ENCODE assay signal across 28 cellular contexts in genomic region chr11:16032974-16033373, GRCh38.
"Had no signal": no experiment of that assay in that cellular context is flagged by ENCODE, and none has a peak within 500 bp of the region (broad histone marks: within the 10 kb centered on the region; RNA-seq: fewer than 3 reads in every experiment).

No MANE protein-coding gene starts in this region.

- H3K9me3 ChIP-seq: colonic mucosa, esophagus muscularis mucosa, esophagus squamous epithelium, gastrocnemius medialis, gastroesophageal sphincter, heart left ventricle, heart right ventricle had no signal

- H3K27me3 ChIP-seq: colonic mucosa, esophagus muscularis mucosa, esophagus squamous epithelium, foreskin keratinocyte, gastrocnemius medialis, gastroesophageal sphincter, heart left ventricle, heart right ventricle had no signal

- FAIRE-seq: colon, endometrium, endothelial cell of umbilical vein, frontal cortex had no signal

- H3K4me3 ChIP-seq: colonic mucosa, coronary artery, dorsolateral prefrontal cortex, esophagus muscularis mucosa, esophagus squamous epithelium, gastrocnemius medialis, gastroesophageal sphincter, heart left ventricle, heart right ventricle had no signal

- H3K27ac ChIP-seq: colonic mucosa, coronary artery, dorsolateral prefrontal cortex, epithelial cell of prostate, esophagus muscularis mucosa, esophagus squamous epithelium, foreskin keratinocyte, gastrocnemius medialis, gastroesophageal sphincter, heart left ventricle, heart right ventricle had no signal

- ATAC-seq: effector memory CD8-positive, alpha-beta T cell; esophagus mucosa; foreskin keratinocyte; gastrocnemius medialis; gastroesophageal sphincter; heart left ventricle; heart right ventricle had no signal

- H3K36me3 ChIP-seq: colonic mucosa, esophagus muscularis mucosa, esophagus squamous epithelium, gastrocnemius medialis, gastroesophageal sphincter had no signal

- DNase-seq: colonic mucosa; cortex of kidney; dermis blood vessel endothelial cell; dorsolateral prefrontal cortex; effector CD4-positive, alpha-beta T cell; effector CD8-positive, alpha-beta T cell; effector memory CD4-positive, alpha-beta T cell; effector memory CD8-positive, alpha-beta T cell; endodermal cell; erythroblast; esophagus squamous epithelium; foreskin fibroblast; foreskin keratinocyte; foreskin melanocyte; gastrocnemius medialis; glutamatergic neuron; head of caudate nucleus; heart left ventricle; heart right ventricle had no signal

- H3K4me1 ChIP-seq: colonic mucosa, esophagus muscularis mucosa, esophagus squamous epithelium, foreskin keratinocyte, gastrocnemius medialis, gastroesophageal sphincter had no signal
